ENCODE assay signal across 8 cellular contexts in the genomic region with DNA sequence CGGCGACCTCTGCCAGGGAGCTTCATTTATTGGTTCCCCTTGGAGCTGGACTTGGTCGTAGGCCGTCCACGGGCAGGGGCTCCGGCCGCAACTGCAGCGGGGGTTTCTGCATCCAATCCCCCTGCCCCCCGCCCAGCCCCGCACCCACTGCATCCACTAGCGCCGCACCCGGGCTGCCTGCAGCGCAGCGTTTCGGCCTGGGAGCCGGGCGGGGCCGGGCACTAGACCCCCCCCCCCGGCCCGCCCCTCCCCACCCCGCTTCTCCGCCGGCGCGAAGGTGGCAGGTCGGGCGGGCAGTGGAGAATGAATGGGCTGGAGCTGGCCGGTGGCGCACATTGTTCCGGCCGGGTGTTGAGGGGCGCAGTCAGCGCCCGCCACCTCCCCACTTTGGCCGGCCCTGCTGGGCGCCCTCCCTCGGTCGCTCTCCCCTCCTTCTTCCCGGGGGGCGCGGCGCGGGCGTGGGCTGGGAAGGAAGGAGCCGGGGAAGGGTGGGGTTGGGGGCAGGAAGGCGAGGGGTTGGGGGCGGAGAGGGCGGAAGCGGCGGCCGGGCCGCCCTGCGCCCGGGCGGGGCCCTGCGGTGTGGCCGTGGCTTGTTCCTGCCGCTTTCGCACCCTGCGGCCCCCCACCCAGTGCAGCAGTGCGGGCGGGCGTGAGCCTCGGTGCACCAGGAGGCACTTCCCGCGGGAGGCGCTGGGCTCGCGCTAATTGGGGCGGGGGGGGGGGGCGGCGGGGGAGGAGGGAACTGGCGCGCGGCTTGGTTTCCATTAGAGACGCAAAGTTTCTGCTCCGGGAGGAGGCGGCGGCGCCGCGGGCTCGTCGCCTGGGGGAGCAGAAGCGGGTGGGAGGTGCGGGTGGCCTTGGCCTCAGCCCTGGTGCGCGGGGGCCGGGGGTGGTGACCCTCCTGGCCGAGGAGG.
DNase-seq lines count a peak whose midpoint lies in the region; ATAC-seq lines count a peak whose summit lies in the region.

No MANE protein-coding gene starts in this region.

- H3K27me3 ChIP-seq in mucosa of rectum (ENCODE audit: control insufficient read depth in 2 of 2, insufficient read depth in 2 of 2, low read length in 2 of 2): no peaks in the 10 kb centered on the region

- H3K9ac ChIP-seq in mucosa of rectum (ENCODE audit: low read depth in 1 of 2, low read length in 2 of 2): peak overlapping the region; percentile 89 to 92

- DNase-seq in NCI-H524 (lab: John Stamatoyannopoulos, UW): peak; percentile 75 to 78
- DNase-seq in NCI-H524 treated with DMSO at 0.1 percent for 48 hours (lab: John Stamatoyannopoulos, UW): no peak
- peak; percentile 51 for DNase-seq in NCI-H748 treated with DMSO at 0.1 percent for 48 hours (lab: John Stamatoyannopoulos, UW)
- peak; percentile 52 for DNase-seq in activated T-cell treated with anti-CD3 and anti-CD28 coated beads for 1 hour (ENCODE audit: low read depth)
- no peak for DNase-seq in epithelial cell of prostate (ENCODE audit: low read depth, low spot score)
- peak; percentile 19 to 36 for DNase-seq in stimulated activated CD8-positive, alpha-beta memory T cell treated with anti-CD3 and anti-CD28 coated beads, Interleukin-7, amount 100 ng/mL, for 1 hour (ENCODE audit: low read depth in 2 of 2)

- ATAC-seq in HG02885 (IDR thresholded peaks at IDR 0.05; ENCODE audit: poor library complexity, unreplicated experiment): peak; percentile 31

- peak overlapping the region; percentile 85 for H3K27ac ChIP-seq in epithelial cell of prostate
- H3K27ac ChIP-seq in mucosa of rectum (ENCODE audit: low read depth in 2 of 2, low read length in 2 of 2): peak overlapping the region; percentile 78 to 95

- H3K36me3 ChIP-seq in mucosa of rectum (ENCODE audit: control insufficient read depth in 2 of 2, insufficient read depth in 2 of 2, low read length in 2 of 2): peaks cover 28% of the 10 kb centered on the region in 2 donors

- H3K9me3 ChIP-seq in mucosa of rectum (ENCODE audit: control insufficient read depth in 2 of 2, low read length in 2 of 2): no peaks in the 10 kb centered on the region

- peaks cover 18 to 19% of the 10 kb centered on the region in 2 donors for H3K4me1 ChIP-seq in mucosa of rectum (ENCODE audit: control insufficient read depth in 2 of 2, insufficient read depth in 2 of 2, low read length in 2 of 2)

- peak overlapping the region; percentile 92 to 96 for H3K4me3 ChIP-seq in mucosa of rectum (ENCODE audit: low read length in 2 of 2)

Comparison
In these comparisons a context has a peak if more than half of its experiments do, and no peak if none do; other contexts are left out.
1. DNase-seq: peak in NCI-H524 (2 of 2), NCI-H748 treated with DMSO at 0.1 percent for 48 hours (single experiment), activated T-cell treated with anti-CD3 and anti-CD28 coated beads for 1 hour (single experiment) and stimulated activated CD8-positive, alpha-beta memory T cell treated with anti-CD3 and anti-CD28 coated beads, Interleukin-7, amount 100 ng/mL, for 1 hour (2 of 2); none in NCI-H524 treated with DMSO at 0.1 percent for 48 hours (single experiment) and epithelial cell of prostate (single experiment).